Comparison of ENCODE assay signal across 11 cellular contexts in genomic region chr1:53899206-53899628, GRCh38. TPM values are rescaled to one million over a fixed set of nuclear protein-coding genes. Genes with fewer than 3 reads are reported as not detected.
DNase-seq lines count a peak whose midpoint lies in the region; ATAC-seq, FAIRE-seq and TF ChIP-seq lines count a peak whose summit lies in the region.
"Had no signal": no experiment of that assay in that cellular context is flagged by ENCODE, and none has a peak within 500 bp of the region (broad histone marks: within the 10 kb centered on the region; RNA-seq: fewer than 3 reads in every experiment).

No MANE protein-coding gene starts in this region.

- H3K27ac ChIP-seq in astrocyte (ENCODE audit: low read depth, low read length): no peak overlapping the region

- DNase-seq in DMS79 treated with DMSO at 0.1 percent for 48 hours (lab: John Stamatoyannopoulos, UW) (peak; percentile 88), astrocyte (ENCODE audit: low read depth) (peak; percentile 86), mucosa of gallbladder (ENCODE audit: low spot score) (peak; percentile 56)
- DNase-seq in activated naive CD4-positive, alpha-beta T cell treated with anti-CD3 and anti-CD28 coated beads, Interleukin-2, amount 10 ng/mL, durations not matched to agents 7 days and 5 days: no peak
- DNase-seq: activated CD8-positive, alpha-beta memory T cell treated with anti-CD3 and anti-CD28 coated beads, Interleukin-2, amount 50 U/mL, for 4 hours; cortex of kidney; NCI-H1694 treated with DMSO at 0.1 percent for 48 hours; stimulated activated CD4-positive, alpha-beta T cell treated with anti-CD3 and anti-CD28 coated beads, Interleukin-2, amount 100 ng/mL, for 48 hours had no signal

- no peak overlapping the region for H3K27ac Mint-ChIP-seq in astrocyte (ENCODE audit: unreplicated experiment)
- H3K27ac Mint-ChIP-seq in activated naive CD4-positive, alpha-beta T cell treated with anti-CD3 and anti-CD28 coated beads, Interleukin-2, amount 10 ng/mL, durations not matched to agents 7 days and 5 days: no peak overlapping the region

- no peak overlapping the region for H2AFZ ChIP-seq in astrocyte (ENCODE audit: low read depth, low read length)

- no peaks in the 10 kb centered on the region for H4K20me1 ChIP-seq in astrocyte (ENCODE audit: insufficient read depth, low read length)

- no peak for TF ChIP-seq CTCF in astrocyte (IDR thresholded peaks at IDR 0.05; ENCODE audit: insufficient read depth, low read depth, low read length)

- no peaks in the 10 kb centered on the region for H3K36me3 ChIP-seq in astrocyte (ENCODE audit: insufficient read depth, low read length)

- no peak overlapping the region for H3K9ac ChIP-seq in astrocyte (ENCODE audit: low read length)

- peaks cover 5% of the 10 kb centered on the region for H3K4me1 ChIP-seq in astrocyte (ENCODE audit: insufficient read depth, low read length)

- ATAC-seq in HG02678 (IDR thresholded peaks at IDR 0.05; ENCODE audit: unreplicated experiment) (no peak), GM19455 (IDR thresholded peaks at IDR 0.05; ENCODE audit: unreplicated experiment) (no peak)

- FAIRE-seq in astrocyte (lab: Jason Lieb, UNC): no peak

- H3K4me3 ChIP-seq in astrocyte (ENCODE audit: insufficient read depth, low read depth, low read length): no peak overlapping the region
- H3K4me3 ChIP-seq: lung had no signal

- peaks cover 1% of the 10 kb centered on the region for H3K36me3 Mint-ChIP-seq in astrocyte (ENCODE audit: low read depth, unreplicated experiment)
- no peaks in the 10 kb centered on the region for H3K36me3 Mint-ChIP-seq in activated naive CD4-positive, alpha-beta T cell treated with anti-CD3 and anti-CD28 coated beads, Interleukin-2, amount 10 ng/mL, durations not matched to agents 7 days and 5 days

- H3K27me3 ChIP-seq in astrocyte (ENCODE audit: insufficient read depth, low read length): no peaks in the 10 kb centered on the region

- H3K4me1 Mint-ChIP-seq in astrocyte (ENCODE audit: low read depth, unreplicated experiment): peaks cover 19% of the 10 kb centered on the region
- peaks cover 6% of the 10 kb centered on the region for H3K4me1 Mint-ChIP-seq in activated naive CD4-positive, alpha-beta T cell treated with anti-CD3 and anti-CD28 coated beads, Interleukin-2, amount 10 ng/mL, durations not matched to agents 7 days and 5 days

- H3K4me3 Mint-ChIP-seq in astrocyte (ENCODE audit: unreplicated experiment): no peak overlapping the region
- H3K4me3 Mint-ChIP-seq in activated naive CD4-positive, alpha-beta T cell treated with anti-CD3 and anti-CD28 coated beads, Interleukin-2, amount 10 ng/mL, durations not matched to agents 7 days and 5 days: no peak overlapping the region

- no peak overlapping the region for H3K4me2 ChIP-seq in astrocyte (ENCODE audit: low read length)

- no peaks in the 10 kb centered on the region for H3K9me3 ChIP-seq in astrocyte (ENCODE audit: insufficient read depth, low read depth, low read length)

- no peaks in the 10 kb centered on the region for H3K9me3 Mint-ChIP-seq in astrocyte (ENCODE audit: unreplicated experiment)
- H3K9me3 Mint-ChIP-seq in activated naive CD4-positive, alpha-beta T cell treated with anti-CD3 and anti-CD28 coated beads, Interleukin-2, amount 10 ng/mL, durations not matched to agents 7 days and 5 days: no peaks in the 10 kb centered on the region

- H3K27me3 Mint-ChIP-seq in astrocyte (ENCODE audit: low read depth, unreplicated experiment): peaks cover 5% of the 10 kb centered on the region
- peaks cover 11% of the 10 kb centered on the region for H3K27me3 Mint-ChIP-seq in activated naive CD4-positive, alpha-beta T cell treated with anti-CD3 and anti-CD28 coated beads, Interleukin-2, amount 10 ng/mL, durations not matched to agents 7 days and 5 days

- CTCF ChIA-PET in activated naive CD4-positive, alpha-beta T cell treated with anti-CD3 and anti-CD28 coated beads, Interleukin-2, amount 10 ng/mL, durations not matched to agents 7 days and 5 days (lab: Charles Lee): interaction anchor here (0.8 to 2.8 kb wide), 3 partner anchors 13 to 40 kb away, joined by 3 to 12 read pairs (median 3); no protein-coding TSS in a partner anchor

- H3K79me2 ChIP-seq in astrocyte (ENCODE audit: insufficient read depth, low read length): no peaks in the 10 kb centered on the region

RNA-seq across cellular contexts. Expression of gene DIO1, which starts 5.2 kb away (rescaled TPM):
- total RNA-seq in astrocyte: not detected in 2 replicates
- 6.2 TPM for total RNA-seq in mucosa of gallbladder

RNA-seq across cellular contexts. Expression of gene YIPF1, which starts 9.6 kb away (rescaled TPM):
- total RNA-seq in astrocyte (27.1 and 27.5 TPM in 2 replicates), mucosa of gallbladder (37.1 TPM)

RNA-seq across cellular contexts. Expression of gene IFT25, which starts 46.3 kb away (rescaled TPM):
- total RNA-seq in astrocyte: 25.7 and 29.4 TPM in 2 replicates
- 24.4 TPM for total RNA-seq in mucosa of gallbladder

RNA-seq across cellular contexts. Expression of gene LRRC42, which starts 46.9 kb away (rescaled TPM):
- total RNA-seq in astrocyte (51.1 and 54.6 TPM in 2 replicates), mucosa of gallbladder (25.7 TPM)
